ENCODE assay signal across 7 cellular contexts in genomic region chr1:202689082-202689481, GRCh38. TPM values are rescaled to one million over a fixed set of nuclear protein-coding genes. Genes with fewer than 3 reads are reported as not detected.
"Had no signal": no experiment of that assay in that cellular context is flagged by ENCODE, and none has a peak within 500 bp of the region (broad histone marks: within the 10 kb centered on the region; RNA-seq: fewer than 3 reads in every experiment).

No MANE protein-coding gene starts in this region.

- ATAC-seq: HCT116 had no signal

- H3K36me3 ChIP-seq: HAP-1 had no signal

- H3K4me1 ChIP-seq: HAP-1 had no signal

- H3K27ac Mint-ChIP-seq: HFFc6, IgD-negative memory B cell had no signal

- H3K36me3 Mint-ChIP-seq: IgD-negative memory B cell had no signal

- H3K4me3 Mint-ChIP-seq: HFFc6, IgD-negative memory B cell had no signal

- H3K9me3 Mint-ChIP-seq: HFFc6 had no signal

- H3K4me1 Mint-ChIP-seq: IgD-negative memory B cell had no signal

- DNase-seq: GOT3, H7, HFFc6, KBM-7 had no signal

- H3K4me3 ChIP-seq: HAP-1 had no signal

RNA-seq across cellular contexts. Expression of gene SYT2, which starts 21.2 kb away (rescaled TPM):
- polyA plus RNA-seq: IgD-negative memory B cell had no signal
